Comparison of ENCODE assay signal across 8 cellular contexts in the genomic region with DNA sequence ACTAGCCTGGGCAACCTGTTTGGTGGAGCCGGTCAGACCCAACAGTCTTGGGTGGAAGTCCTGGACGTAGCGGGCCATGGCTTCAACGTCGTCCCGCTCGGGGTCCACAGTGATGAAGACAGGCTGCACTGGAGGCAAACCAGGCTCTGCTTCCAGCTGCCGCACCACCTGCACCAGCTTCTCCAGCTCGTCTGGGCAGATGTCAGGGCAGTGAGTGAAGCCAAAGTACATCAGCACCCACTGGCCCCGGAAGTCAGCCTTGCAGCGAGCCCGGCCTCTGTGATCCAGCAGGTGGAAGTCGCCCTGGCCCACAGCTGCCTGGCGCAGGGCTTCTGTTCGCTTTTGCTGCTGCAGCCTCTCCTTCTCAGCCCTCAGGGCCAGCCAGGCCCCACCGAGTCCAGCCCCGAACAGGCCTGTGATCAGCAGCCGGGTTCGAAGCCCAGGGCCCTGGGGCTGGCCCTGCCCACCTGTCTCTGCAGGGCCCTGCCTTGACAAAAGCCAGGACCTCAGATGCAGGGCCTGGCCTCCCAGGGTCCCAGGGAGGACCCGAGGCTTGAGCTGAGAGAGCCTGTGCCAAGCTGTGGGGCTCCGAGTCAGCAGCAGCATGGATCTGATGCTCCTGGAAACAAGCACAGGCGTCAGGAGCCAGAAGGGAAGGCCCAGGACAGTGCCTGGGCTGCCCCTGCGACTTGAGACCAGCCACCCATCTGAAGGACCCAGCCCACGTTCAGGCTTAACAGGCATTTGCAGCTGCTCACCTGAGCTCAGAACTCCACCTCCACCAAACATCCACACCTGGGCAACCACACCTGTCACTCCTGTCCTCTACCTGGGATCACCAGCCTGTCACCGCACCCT. TPM values are rescaled to one million over a fixed set of nuclear protein-coding genes. Genes with fewer than 3 reads are reported as not detected.
DNase-seq lines count a peak whose midpoint lies in the region; ATAC-seq, FAIRE-seq and TF ChIP-seq lines count a peak whose summit lies in the region.
"Had no signal": no experiment of that assay in that cellular context is flagged by ENCODE, and none has a peak within 500 bp of the region (broad histone marks: within the 10 kb centered on the region; RNA-seq: fewer than 3 reads in every experiment).

No MANE protein-coding gene starts in this region.

- no peaks in the 10 kb centered on the region for H4K20me1 ChIP-seq in fibroblast of lung (ENCODE audit: control insufficient read depth, extremely low read depth, insufficient read depth, low read length)

- no peaks in the 10 kb centered on the region for H3K27me3 ChIP-seq in RWPE2 (ENCODE audit: insufficient read depth, poor library complexity, severe bottlenecking)
- H3K27me3 ChIP-seq in fibroblast of lung (ENCODE audit: control insufficient read depth, insufficient read depth, low read length): no peaks in the 10 kb centered on the region

- no peak for FAIRE-seq in GM12892 (lab: Jason Lieb, UNC)
- FAIRE-seq: endometrium had no signal

- peaks cover 18% of the 10 kb centered on the region for H3K79me2 ChIP-seq in fibroblast of lung (ENCODE audit: control insufficient read depth, insufficient read depth, low read length)

- peak overlapping the region; percentile 100 for H3K4me2 ChIP-seq in fibroblast of lung (ENCODE audit: extremely low read depth, insufficient read depth, low read length)

- ATAC-seq in RWPE2 (ENCODE audit: low read depth): no peak
- ATAC-seq in GM18517 (IDR thresholded peaks at IDR 0.05; ENCODE audit: unreplicated experiment): no peak

- no peak for DNase-seq in GM12892 (ENCODE audit: insufficient read length)
- peak; percentile 55 for DNase-seq in RWPE2 (ENCODE audit: low spot score)
- no peak for DNase-seq in fibroblast of lung (ENCODE audit: low read depth in 2 of 2)
- DNase-seq in skeletal muscle cell (ENCODE audit: low read depth): no peak
- no peak for DNase-seq in DMS153 (lab: John Stamatoyannopoulos, UW)
- no peak for DNase-seq in hypothalamus (lab: John Stamatoyannopoulos, UW)

- H3K36me3 ChIP-seq in RWPE2 (ENCODE audit: low read depth): peaks cover 17% of the 10 kb centered on the region
- peaks cover 17% of the 10 kb centered on the region for H3K36me3 ChIP-seq in fibroblast of lung (ENCODE audit: control insufficient read depth, insufficient read depth, low read length)

- TF ChIP-seq CTCF in RWPE2 (IDR thresholded peaks at IDR 0.05; ENCODE audit: poor library complexity, severe bottlenecking) (no peak), fibroblast of lung (conservative IDR thresholded peaks at IDR 0.05 in 1 of 2, IDR thresholded peaks at IDR 0.05 in 1 of 2; ENCODE audit: low read depth in 1 of 2, low read length in 2 of 2) (no peak)

- H3K4me3 ChIP-seq in RWPE2 (ENCODE audit: severe bottlenecking) (peak overlapping the region; percentile 51), fibroblast of lung (replicated peaks in 1 of 4; ENCODE audit: control extremely low read depth in 1 of 4, insufficient read depth in 1 of 4, low read depth in 3 of 4, low read length in 4 of 4) (peak overlapping the region; percentile 53 to 82 (median 66)), skeletal muscle cell (ENCODE audit: low read depth, low read length) (peak overlapping the region; percentile 87)

- H3K27ac ChIP-seq in RWPE2 (ENCODE audit: poor library complexity, severe bottlenecking) (peak overlapping the region; percentile 81), fibroblast of lung (ENCODE audit: insufficient read depth, low read length) (peak overlapping the region; percentile 71)

- H2AFZ ChIP-seq in fibroblast of lung (ENCODE audit: low read length): no peak overlapping the region

- H3K9ac ChIP-seq in fibroblast of lung (ENCODE audit: insufficient read depth, low read length): peak overlapping the region; percentile 84

- TF ChIP-seq POLR2A in GM12892 (IDR thresholded peaks at IDR 0.05; ENCODE audit: low read depth, low read length): peak; percentile 33; the same call in 1 of the 2 replicates

- H3K4me1 ChIP-seq in RWPE2 (ENCODE audit: insufficient read depth, poor library complexity, severe bottlenecking) (no peaks in the 10 kb centered on the region), fibroblast of lung (ENCODE audit: control insufficient read depth, extremely low read depth, insufficient read depth, low read length) (peaks cover 11% of the 10 kb centered on the region)

- H3K9me3 ChIP-seq in RWPE2 (ENCODE audit: severe bottlenecking) (no peaks in the 10 kb centered on the region), fibroblast of lung (ENCODE audit: control insufficient read depth, insufficient read depth, low read depth, low read length) (no peaks in the 10 kb centered on the region)

RNA-seq across cellular contexts. Expression of a gene that starts 1.4 kb away (rescaled TPM):
- 2.5 TPM for polyA plus RNA-seq in GM12892 (2012; ENCODE audit: missing spikeins)
- total RNA-seq in fibroblast of lung: 3.1 and 3.6 TPM in 2 replicates
- polyA plus RNA-seq in fibroblast of lung: 0.42 and 0.66 TPM in 2 replicates
- 1.1 and 1.8 TPM in 2 replicates for polyA plus RNA-seq in fibroblast of lung (2012)
- 0.96 TPM in 1 of 2 replicates, not detected in the other for polyA minus RNA-seq in fibroblast of lung (ENCODE audit: low replicate concordance)

RNA-seq across cellular contexts. Expression of a gene that starts 5.8 kb away (rescaled TPM):
- polyA plus RNA-seq in GM12892 (2012; ENCODE audit: missing spikeins): 9.6 TPM
- total RNA-seq in fibroblast of lung: 40.1 and 40.8 TPM in 2 replicates
- polyA plus RNA-seq in fibroblast of lung: 2.3 and 3.7 TPM in 2 replicates
- polyA plus RNA-seq in fibroblast of lung (2012): 5.9 and 8.0 TPM in 2 replicates
- polyA minus RNA-seq in fibroblast of lung (ENCODE audit: low replicate concordance): 2.9 and 4.9 TPM in 2 replicates

RNA-seq across cellular contexts. Expression of a gene that starts 16.0 kb away (rescaled TPM):
- polyA plus RNA-seq in GM12892 (2012; ENCODE audit: missing spikeins): 29.4 TPM
- 18.3 and 20.0 TPM in 2 replicates for total RNA-seq in fibroblast of lung
- polyA plus RNA-seq in fibroblast of lung: 12.0 and 23.1 TPM in 2 replicates
- 18.8 and 45.4 TPM in 2 replicates for polyA plus RNA-seq in fibroblast of lung (2012)
- 32.4 and 47.7 TPM in 2 replicates for polyA minus RNA-seq in fibroblast of lung (ENCODE audit: low replicate concordance)

RNA-seq across cellular contexts. Expression of a gene that starts 16.5 kb away (rescaled TPM):
- 6.7 TPM for polyA plus RNA-seq in GM12892 (2012; ENCODE audit: missing spikeins)
- 25.9 and 37.8 TPM in 2 replicates for total RNA-seq in fibroblast of lung
- 25.2 and 25.8 TPM in 2 replicates for polyA plus RNA-seq in fibroblast of lung
- 55.5 and 73.7 TPM in 2 replicates for polyA plus RNA-seq in fibroblast of lung (2012)
- polyA minus RNA-seq in fibroblast of lung (ENCODE audit: low replicate concordance): 55.5 and 70.9 TPM in 2 replicates

RNA-seq across cellular contexts. Expression of a gene that starts 21.7 kb away (rescaled TPM):
- 0.47 TPM for polyA plus RNA-seq in GM12892 (2012; ENCODE audit: missing spikeins)
- total RNA-seq in fibroblast of lung: 0.17 and 0.51 TPM in 2 replicates
- polyA plus RNA-seq in fibroblast of lung: 0.02 TPM in 1 of 2 replicates, not detected in the other
- 0.02 and 0.05 TPM in 2 replicates for polyA plus RNA-seq in fibroblast of lung (2012)
- polyA minus RNA-seq in fibroblast of lung (ENCODE audit: low replicate concordance): not detected in 2 replicates
